In the genomic region with DNA sequence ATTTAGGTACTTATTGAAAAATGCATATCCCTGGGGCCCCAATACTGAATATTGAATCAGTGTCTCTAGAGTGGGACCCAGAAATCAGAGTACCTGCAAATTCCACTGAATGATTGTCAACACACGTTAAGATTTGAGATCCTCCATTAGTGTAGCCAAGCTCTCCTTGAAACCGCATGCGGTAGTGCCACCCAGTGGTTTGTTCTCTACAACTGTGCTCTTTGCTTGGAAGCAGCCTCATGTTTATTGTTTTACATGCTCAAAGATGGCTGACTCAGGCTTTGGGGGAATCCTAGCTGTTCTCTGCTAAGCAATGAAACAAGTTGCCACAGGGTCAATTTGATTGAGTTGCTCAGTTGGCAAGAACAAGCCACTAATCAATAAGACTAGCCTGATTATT, we compare ENCODE assay signal across 8 cellular contexts.
DNase-seq lines count a peak whose midpoint lies in the region; ATAC-seq, FAIRE-seq and TF ChIP-seq lines count a peak whose summit lies in the region.

No MANE protein-coding gene starts in this region.

- H2AFZ ChIP-seq in MM.1S (ENCODE audit: low read length) = peak overlapping the region; percentile 20; the same call in 1 of the 2 replicates

- intact Hi-C loops in heart left ventricle (cut with DNase I) = loop anchor here in 9 of 10 donors (1.0 to 10.0 kb wide), 6 partner anchors 443 to 1343 kb away; no protein-coding TSS in a partner anchor

- no peaks in the 10 kb centered on the region for H3K79me2 ChIP-seq in MM.1S (ENCODE audit: low read length)

- no peak overlapping the region for H3K9ac ChIP-seq in MM.1S (ENCODE audit: low read length)

- no peaks in the 10 kb centered on the region for H3F3A ChIP-seq in MM.1S (ENCODE audit: insufficient read depth, low read length)

- no peaks in the 10 kb centered on the region for H4K20me1 ChIP-seq in MM.1S (ENCODE audit: insufficient read depth, low read length)

- no peaks in the 10 kb centered on the region for H3K4me1 Mint-ChIP-seq in naive thymus-derived CD8-positive, alpha-beta T cell

- H3K36me3 Mint-ChIP-seq in naive thymus-derived CD8-positive, alpha-beta T cell = no peaks in the 10 kb centered on the region

- no peak overlapping the region for H3K4me2 ChIP-seq in MM.1S (ENCODE audit: low read depth, low read length)

- TF ChIP-seq CTCF in MM.1S (IDR thresholded peaks at IDR 0.05; ENCODE audit: low read length) = peak; percentile 54
- TF ChIP-seq CTCF in heart left ventricle (IDR thresholded peaks at IDR 0.05) = peak; percentile 46 to 73 (median 64)

- H3K9me2 ChIP-seq in MM.1S (replicated peaks; ENCODE audit: insufficient read depth, low read length) = no peaks in the 10 kb centered on the region

- peak; percentile 30 for DNase-seq in GDM1 (lab: John Stamatoyannopoulos, UW)
- DNase-seq in MM.1S = peak; percentile 67
- DNase-seq in activated CD4-positive, alpha-beta T cell treated with anti-CD3 and anti-CD28 coated beads, Interleukin-2, amount 50 U/mL, for 48 hours = peak; percentile 44 to 56
- peak; percentile 55 to 72 (median 67) for DNase-seq in heart left ventricle
- peak; percentile 27 for DNase-seq in small intestine
- no peak for DNase-seq in naive thymus-derived CD8-positive, alpha-beta T cell

- H3K27me3 ChIP-seq in MM.1S (replicated peaks; ENCODE audit: insufficient read depth, low read length) (no peaks in the 10 kb centered on the region), heart left ventricle (no peaks in the 10 kb centered on the region), small intestine (ENCODE audit: control insufficient read depth in 2 of 2, insufficient read depth in 2 of 2, low read length in 2 of 2) (no peaks in the 10 kb centered on the region)

- no peaks in the 10 kb centered on the region for H3K9me3 ChIP-seq in MM.1S (replicated peaks; ENCODE audit: insufficient read depth, low read length)
- H3K9me3 ChIP-seq in heart left ventricle = peaks cover 0 to 23% (median 11%) of the 10 kb centered on the region in 12 donors
- no peaks in the 10 kb centered on the region for H3K9me3 ChIP-seq in small intestine (ENCODE audit: control insufficient read depth, low read depth)

- no peak overlapping the region for H3K4me3 Mint-ChIP-seq in naive thymus-derived CD8-positive, alpha-beta T cell

- H3K27ac ChIP-seq in MM.1S (ENCODE audit: low read length) (no peak overlapping the region), heart left ventricle (no peak overlapping the region), small intestine (ENCODE audit: low read depth in 1 of 2, low read length in 1 of 2) (no peak overlapping the region)

- TF ChIP-seq POLR2A in heart left ventricle (IDR thresholded peaks at IDR 0.05) = no peak

- H3K4me3 ChIP-seq in MM.1S (ENCODE audit: low read length) = no peak overlapping the region
- H3K4me3 ChIP-seq in heart left ventricle = no peak overlapping the region
- no peak overlapping the region for H3K4me3 ChIP-seq in small intestine (ENCODE audit: low read depth in 1 of 2, low read length in 2 of 2)

- peaks cover 2 to 17% (median 7%) of the 10 kb centered on the region in 9 donors for H3K9me3 Mint-ChIP-seq in naive thymus-derived CD8-positive, alpha-beta T cell

- 45 to 66% (median 57%) methylated on average over 3 of the region's 3 CpGs for WGBS in heart left ventricle, 4 donors
- WGBS in small intestine, 3 donors = 45 to 59% (median 52%) methylated on average over 3 of the region's 3 CpGs

- H3K4me1 ChIP-seq in MM.1S (ENCODE audit: low read length) (peaks cover 18% of the 10 kb centered on the region), heart left ventricle (no peaks in the 10 kb centered on the region), small intestine (ENCODE audit: control insufficient read depth in 2 of 2, insufficient read depth in 1 of 2, low read depth in 1 of 2, low read length in 1 of 2) (no peaks in the 10 kb centered on the region)

- H3K36me3 ChIP-seq in MM.1S (replicated peaks; ENCODE audit: insufficient read depth, low read length) = no peaks in the 10 kb centered on the region
- H3K36me3 ChIP-seq in heart left ventricle = no peaks in the 10 kb centered on the region
- no peaks in the 10 kb centered on the region for H3K36me3 ChIP-seq in small intestine (ENCODE audit: control insufficient read depth in 2 of 2, insufficient read depth in 2 of 2, low read length in 2 of 2)

- peak; percentile 72 for ATAC-seq in GM21528 (IDR thresholded peaks at IDR 0.05; ENCODE audit: low FRiP score, unreplicated experiment)
- peak; percentile 42 to 92 (median 88) for ATAC-seq in heart left ventricle
- no peak for ATAC-seq in naive thymus-derived CD8-positive, alpha-beta T cell
- no peak for ATAC-seq in HG03280 (IDR thresholded peaks at IDR 0.05; ENCODE audit: unreplicated experiment)

- H3K27ac Mint-ChIP-seq in naive thymus-derived CD8-positive, alpha-beta T cell = no peak overlapping the region

- peaks cover 6 to 32% (median 14%) of the 10 kb centered on the region in 5 donors for H3K27me3 Mint-ChIP-seq in naive thymus-derived CD8-positive, alpha-beta T cell

- POLR2A ChIA-PET in naive thymus-derived CD8-positive, alpha-beta T cell (lab: Charles Lee) = no interaction called here

- FAIRE-seq in small intestine (lab: Jason Lieb, UNC) = no peak

Comparison
In these comparisons a context has a peak if more than half of its experiments do, and no peak if none do; other contexts are left out.
1. DNase-seq: peak in GDM1 (single experiment), MM.1S (single experiment), activated CD4-positive, alpha-beta T cell treated with anti-CD3 and anti-CD28 coated beads, Interleukin-2, amount 50 U/mL, for 48 hours (2 of 2), heart left ventricle (5 of 5) and small intestine (single experiment); none in naive thymus-derived CD8-positive, alpha-beta T cell (0 of 10).
2. ATAC-seq: peak in GM21528 (single experiment) and heart left ventricle (4 of 4); none in naive thymus-derived CD8-positive, alpha-beta T cell (0 of 2) and HG03280 (single experiment).